Comparison of ENCODE assay signal across 10 cellular contexts in genomic region chr3:170077406-170077805, GRCh38.
"Had no signal": no experiment of that assay in that cellular context is flagged by ENCODE, and none has a peak within 500 bp of the region (broad histone marks: within the 10 kb centered on the region; RNA-seq: fewer than 3 reads in every experiment).

No MANE protein-coding gene starts in this region.

- H3K4me2 ChIP-seq: smooth muscle cell had no signal

- H3K27ac Mint-ChIP-seq: stimulated activated memory B cell treated with anti-CD40 and anti-IgM and Interleukin-4, amounts not matched to agents 10 μg/mL and 1 μg/mL and 100 μg/mL, for 72 hours had no signal

- H3K9me3 ChIP-seq: ovary, tibial nerve had no signal

- H3K27me3 Mint-ChIP-seq: stimulated activated memory B cell treated with anti-CD40 and anti-IgM and Interleukin-4, amounts not matched to agents 10 μg/mL and 1 μg/mL and 100 μg/mL, for 72 hours had no signal

- H3K4me3 ChIP-seq: ovary, smooth muscle cell, tibial nerve had no signal

- ATAC-seq: esophagus mucosa; stimulated activated memory B cell treated with anti-CD40 and anti-IgM and Interleukin-4, amounts not matched to agents 10 μg/mL and 1 μg/mL and 100 μg/mL, for 72 hours had no signal

- H3K36me3 ChIP-seq: brain microvascular endothelial cell, ovary had no signal

- H3K27me3 ChIP-seq: brain microvascular endothelial cell, ovary, tibial nerve had no signal

- H3K27ac ChIP-seq: brain microvascular endothelial cell, ovary, tibial nerve had no signal

- DNase-seq: activated CD4-positive, CD25-positive, alpha-beta regulatory T cell; amniotic stem cell; brain microvascular endothelial cell; dermis blood vessel endothelial cell; ovary; T-helper 2 cell had no signal

- H3K4me1 ChIP-seq: tibial nerve had no signal

- H3K4me3 Mint-ChIP-seq: stimulated activated memory B cell treated with anti-CD40 and anti-IgM and Interleukin-4, amounts not matched to agents 10 μg/mL and 1 μg/mL and 100 μg/mL, for 72 hours had no signal
